ENCODE assay signal across 21 cellular contexts in the genomic region with DNA sequence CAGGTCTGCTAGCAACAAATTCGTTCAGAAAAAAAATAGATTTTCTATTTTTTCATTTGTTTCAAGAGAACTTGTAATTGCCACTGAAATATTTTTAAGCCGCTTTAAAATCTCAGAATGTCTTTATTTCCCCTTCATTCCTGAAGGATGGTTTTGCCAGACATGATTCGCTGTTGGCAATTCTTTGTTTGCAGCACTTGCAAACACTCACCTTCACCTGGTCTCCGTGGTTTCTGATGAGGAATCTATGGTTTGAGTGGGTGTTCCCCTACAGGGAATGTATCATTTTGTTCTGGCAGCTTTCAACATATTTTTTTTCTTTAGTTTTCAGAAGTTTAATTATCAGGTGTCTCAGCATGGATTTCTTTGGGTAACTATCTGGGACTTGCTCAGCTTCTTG.
"Had no signal": no experiment of that assay in that cellular context is flagged by ENCODE, and none has a peak within 500 bp of the region (broad histone marks: within the 10 kb centered on the region; RNA-seq: fewer than 3 reads in every experiment).

No MANE protein-coding gene starts in this region.

- H3K79me2 ChIP-seq: hepatocyte had no signal

- H3K4me3 ChIP-seq: colonic mucosa, esophagus muscularis mucosa, gastroesophageal sphincter, heart left ventricle, hepatocyte, left lung, lower lobe of right lung had no signal

- FAIRE-seq: endometrium, frontal cortex, islet of Langerhans, keratinocyte had no signal

- H3K4me2 ChIP-seq: hepatocyte had no signal

- H3K27me3 ChIP-seq: colonic mucosa, foreskin keratinocyte, hepatocyte had no signal

- ATAC-seq: effector memory CD8-positive, alpha-beta T cell; foreskin keratinocyte; gastroesophageal sphincter; heart left ventricle; left lung; left ventricle myocardium superior; lower lobe of right lung; naive thymus-derived CD4-positive, alpha-beta T cell had no signal

- H3K36me3 ChIP-seq: colonic mucosa, esophagus muscularis mucosa, gastroesophageal sphincter, heart left ventricle, left lung, lower lobe of right lung had no signal

- H3K4me1 ChIP-seq: colonic mucosa, esophagus muscularis mucosa, foreskin keratinocyte, gastroesophageal sphincter, heart left ventricle, left lung, lower lobe of right lung had no signal

- H3K9me3 ChIP-seq: colonic mucosa, heart left ventricle, left lung, lower lobe of right lung had no signal

- H2AFZ ChIP-seq: hepatocyte had no signal

- H3K27ac ChIP-seq: colonic mucosa, esophagus muscularis mucosa, foreskin keratinocyte, gastroesophageal sphincter, heart left ventricle, hepatocyte, left lung, lower lobe of right lung had no signal

- DNase-seq: colonic mucosa; cortex of kidney; effector CD8-positive, alpha-beta T cell; effector memory CD8-positive, alpha-beta T cell; endodermal cell; heart left ventricle; hypothalamus; left lung; left ventricle myocardium superior; lower lobe of right lung; mesendoderm; midbrain; naive thymus-derived CD4-positive, alpha-beta T cell had no signal
